23 cellular contexts compared by ENCODE assay signal in the genomic region with DNA sequence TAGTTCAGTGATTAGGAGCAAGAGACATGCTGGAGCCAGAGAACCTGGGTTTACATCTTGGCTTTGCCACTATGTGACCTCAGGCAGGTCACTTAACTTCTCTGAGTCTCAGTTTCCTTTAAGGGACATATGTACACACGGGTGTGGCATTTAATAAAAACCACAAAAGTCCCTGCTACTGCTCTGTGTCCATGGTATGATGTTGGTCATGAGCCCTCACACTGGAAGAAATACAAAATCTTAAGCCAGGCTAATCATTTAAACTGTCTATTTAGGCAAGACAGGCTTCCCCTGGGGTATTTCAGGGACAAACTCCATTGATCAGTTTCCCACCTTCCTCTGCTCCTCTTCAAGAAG. TPM values are rescaled to one million over a fixed set of nuclear protein-coding genes. Genes with fewer than 3 reads are reported as not detected.
DNase-seq lines count a peak whose midpoint lies in the region; ATAC-seq and TF ChIP-seq lines count a peak whose summit lies in the region.
"Had no signal": no experiment of that assay in that cellular context is flagged by ENCODE, and none has a peak within 500 bp of the region (broad histone marks: within the 10 kb centered on the region; RNA-seq: fewer than 3 reads in every experiment).

No MANE protein-coding gene starts in this region.

- H3K4me1 ChIP-seq in adipocyte (ENCODE audit: control insufficient read depth, insufficient read depth, low read length) (peaks cover 54% of the 10 kb centered on the region), right lobe of liver (peaks cover 0 to 28% (median 12%) of the 10 kb centered on the region in 4 donors), thoracic aorta (ENCODE audit: control insufficient read depth in 1 of 2, low read depth in 2 of 2) (peaks cover 38 to 91% of the 10 kb centered on the region in 2 donors)

- H3K4me3 Mint-ChIP-seq in activated CD8-positive, alpha-beta memory T cell treated with anti-CD3 and anti-CD28 coated beads, Interleukin-2, amount 10 ng/mL, durations not matched to agents 7 days and 5 days = no peak overlapping the region
- no peak overlapping the region for H3K4me3 Mint-ChIP-seq in stimulated activated effector memory CD8-positive, alpha-beta T cell treated with anti-CD3 and anti-CD28 coated beads, Interleukin-12 subunit alpha, Interleukin-12 subunit beta, amount 100 ng/mL, for 72 hours
- H3K4me3 Mint-ChIP-seq: activated CD4-positive, alpha-beta T cell treated with anti-CD3 and anti-CD28 coated beads for 36 hours; activated naive CD4-positive, alpha-beta T cell treated with anti-CD3 and anti-CD28 coated beads, Interleukin-2, amount 10 ng/mL, durations not matched to agents 7 days and 5 days; activated T-cell treated with anti-CD3 and anti-CD28 coated beads, Interleukin-2, amount 50 U/mL, for 72 hours; B cell; stimulated activated naive B cell treated with anti-CD40 and anti-IgM and Interleukin-4, amounts not matched to agents 10 μg/mL and 1 μg/mL and 100 μg/mL, for 72 hours had no signal

- peaks cover 53% of the 10 kb centered on the region for H3K4me1 Mint-ChIP-seq in activated CD8-positive, alpha-beta memory T cell treated with anti-CD3 and anti-CD28 coated beads, Interleukin-2, amount 10 ng/mL, durations not matched to agents 7 days and 5 days
- H3K4me1 Mint-ChIP-seq in stimulated activated effector memory CD8-positive, alpha-beta T cell treated with anti-CD3 and anti-CD28 coated beads, Interleukin-12 subunit alpha, Interleukin-12 subunit beta, amount 100 ng/mL, for 72 hours = peaks cover 51% of the 10 kb centered on the region
- H3K4me1 Mint-ChIP-seq: activated CD4-positive, alpha-beta T cell treated with anti-CD3 and anti-CD28 coated beads for 36 hours; B cell; stimulated activated naive B cell treated with anti-CD40 and anti-IgM and Interleukin-4, amounts not matched to agents 10 μg/mL and 1 μg/mL and 100 μg/mL, for 72 hours had no signal

- DNase-seq in activated CD8-positive, alpha-beta memory T cell treated with anti-CD3 and anti-CD28 coated beads, Interleukin-2, amount 10 ng/mL, durations not matched to agents 7 days and 5 days = no peak
- DNase-seq in activated CD8-positive, alpha-beta memory T cell treated with anti-CD3 and anti-CD28 coated beads for 24 hours = no peak
- DNase-seq in adipocyte (ENCODE audit: low read depth) = no peak
- DNase-seq in right lobe of liver = no peak
- no peak for DNase-seq in thoracic aorta (ENCODE audit: low spot score)
- DNase-seq in LoVo (ENCODE audit: low spot score) = no peak
- DNase-seq in iPS-NIHi11 (ENCODE audit: low spot score) = no peak
- DNase-seq in stimulated activated effector memory CD8-positive, alpha-beta T cell treated with anti-CD3 and anti-CD28 coated beads, Interleukin-12 subunit alpha, Interleukin-12 subunit beta, amount 100 ng/mL, for 72 hours (ENCODE audit: low spot score in 2 of 2) = no peak
- DNase-seq: 8988T; activated CD4-positive, alpha-beta T cell treated with anti-CD3 and anti-CD28 coated beads for 36 hours; activated naive CD4-positive, alpha-beta T cell treated with anti-CD3 and anti-CD28 coated beads, Interleukin-2, amount 10 ng/mL, durations not matched to agents 7 days and 5 days; activated T-cell treated with anti-CD3 and anti-CD28 coated beads, Interleukin-2, amount 50 U/mL, for 72 hours; Caco-2; DND-41; effector memory CD4-positive, alpha-beta T cell; midbrain; MV-4-11; posterior cingulate gyrus; small intestine; stimulated activated naive B cell treated with anti-CD40 and anti-IgM and Interleukin-4, amounts not matched to agents 10 μg/mL and 1 μg/mL and 100 μg/mL, for 72 hours had no signal

- intact Hi-C loops in right lobe of liver (cut with DNase I) = no loop called here

- no peak for ATAC-seq in activated CD8-positive, alpha-beta memory T cell treated with anti-CD3 and anti-CD28 coated beads, Interleukin-2, amount 10 ng/mL, durations not matched to agents 7 days and 5 days
- ATAC-seq in right lobe of liver (no peak), thoracic aorta (ENCODE audit: insufficient number of reproducible peaks, low FRiP score, low read depth) (no peak)
- ATAC-seq in stimulated activated effector memory CD8-positive, alpha-beta T cell treated with anti-CD3 and anti-CD28 coated beads, Interleukin-12 subunit alpha, Interleukin-12 subunit beta, amount 100 ng/mL, for 72 hours = no peak
- ATAC-seq: activated CD4-positive, alpha-beta T cell treated with anti-CD3 and anti-CD28 coated beads for 36 hours; activated T-cell treated with anti-CD3 and anti-CD28 coated beads, Interleukin-2, amount 50 U/mL, for 72 hours; esophagus mucosa; stimulated activated naive B cell treated with anti-CD40 and anti-IgM and Interleukin-4, amounts not matched to agents 10 μg/mL and 1 μg/mL and 100 μg/mL, for 72 hours had no signal

- H3K27ac ChIP-seq in right lobe of liver (peak overlapping the region; percentile 2 to 20 (median 11)), thoracic aorta (peak overlapping the region; percentile 91 to 94)

- H3K27me3 ChIP-seq in adipocyte (replicated peaks; ENCODE audit: control insufficient read depth, insufficient read depth, low read length) = no peaks in the 10 kb centered on the region
- no peaks in the 10 kb centered on the region for H3K27me3 ChIP-seq in right lobe of liver
- no peaks in the 10 kb centered on the region for H3K27me3 ChIP-seq in thoracic aorta (replicated peaks; ENCODE audit: insufficient read depth)
- H3K27me3 ChIP-seq: tibial nerve had no signal

- H3K36me3 ChIP-seq in adipocyte (ENCODE audit: control insufficient read depth, insufficient read depth, low read length, severe bottlenecking) (no peaks in the 10 kb centered on the region), right lobe of liver (no peaks in the 10 kb centered on the region), thoracic aorta (no peaks in the 10 kb centered on the region)
- H3K36me3 ChIP-seq: tibial nerve had no signal

- TF ChIP-seq CTCF in right lobe of liver (IDR thresholded peaks at IDR 0.05) = no peak
- no peak for TF ChIP-seq CTCF in thoracic aorta (IDR thresholded peaks at IDR 0.05)

- peaks cover 19% of the 10 kb centered on the region for H3K36me3 Mint-ChIP-seq in activated CD8-positive, alpha-beta memory T cell treated with anti-CD3 and anti-CD28 coated beads, Interleukin-2, amount 10 ng/mL, durations not matched to agents 7 days and 5 days
- H3K36me3 Mint-ChIP-seq in stimulated activated effector memory CD8-positive, alpha-beta T cell treated with anti-CD3 and anti-CD28 coated beads, Interleukin-12 subunit alpha, Interleukin-12 subunit beta, amount 100 ng/mL, for 72 hours = no peaks in the 10 kb centered on the region
- H3K36me3 Mint-ChIP-seq: stimulated activated naive B cell treated with anti-CD40 and anti-IgM and Interleukin-4, amounts not matched to agents 10 μg/mL and 1 μg/mL and 100 μg/mL, for 72 hours had no signal

- peaks cover 3% of the 10 kb centered on the region for H3K9me3 Mint-ChIP-seq in activated CD8-positive, alpha-beta memory T cell treated with anti-CD3 and anti-CD28 coated beads, Interleukin-2, amount 10 ng/mL, durations not matched to agents 7 days and 5 days (ENCODE audit: low read depth)
- peaks cover 7% of the 10 kb centered on the region for H3K9me3 Mint-ChIP-seq in stimulated activated effector memory CD8-positive, alpha-beta T cell treated with anti-CD3 and anti-CD28 coated beads, Interleukin-12 subunit alpha, Interleukin-12 subunit beta, amount 100 ng/mL, for 72 hours

- H3K27ac Mint-ChIP-seq in activated CD8-positive, alpha-beta memory T cell treated with anti-CD3 and anti-CD28 coated beads, Interleukin-2, amount 10 ng/mL, durations not matched to agents 7 days and 5 days = peak overlapping the region; percentile 7
- H3K27ac Mint-ChIP-seq in stimulated activated effector memory CD8-positive, alpha-beta T cell treated with anti-CD3 and anti-CD28 coated beads, Interleukin-12 subunit alpha, Interleukin-12 subunit beta, amount 100 ng/mL, for 72 hours = no peak overlapping the region
- H3K27ac Mint-ChIP-seq: activated CD4-positive, alpha-beta T cell treated with anti-CD3 and anti-CD28 coated beads for 36 hours; activated naive CD4-positive, alpha-beta T cell treated with anti-CD3 and anti-CD28 coated beads, Interleukin-2, amount 10 ng/mL, durations not matched to agents 7 days and 5 days; activated T-cell treated with anti-CD3 and anti-CD28 coated beads, Interleukin-2, amount 50 U/mL, for 72 hours; B cell; stimulated activated naive B cell treated with anti-CD40 and anti-IgM and Interleukin-4, amounts not matched to agents 10 μg/mL and 1 μg/mL and 100 μg/mL, for 72 hours had no signal

- TF ChIP-seq POLR2A in right lobe of liver (IDR thresholded peaks at IDR 0.05) = no peak

- no peaks in the 10 kb centered on the region for H3K27me3 Mint-ChIP-seq in activated CD8-positive, alpha-beta memory T cell treated with anti-CD3 and anti-CD28 coated beads, Interleukin-2, amount 10 ng/mL, durations not matched to agents 7 days and 5 days

- CTCF ChIA-PET in activated CD8-positive, alpha-beta memory T cell treated with anti-CD3 and anti-CD28 coated beads, Interleukin-2, amount 10 ng/mL, durations not matched to agents 7 days and 5 days (lab: Charles Lee) = interaction anchor here (1.0 to 4.5 kb wide), 4 partner anchors 13 to 39 kb away, joined by 3 to 27 read pairs (median 4); no protein-coding TSS in a partner anchor

- 38% methylated on average over 1 of the region's 1 CpG for WGBS in right lobe of liver (ENCODE audit: insufficient coverage, low coverage, low lambda C conversion rate, missing lambda C conversion rate)

- H3K4me3 ChIP-seq in adipocyte (ENCODE audit: low read length) = no peak overlapping the region
- no peak overlapping the region for H3K4me3 ChIP-seq in right lobe of liver
- no peak overlapping the region for H3K4me3 ChIP-seq in thoracic aorta
- H3K4me3 ChIP-seq: tibial nerve had no signal

- H3K9me3 ChIP-seq in adipocyte (ENCODE audit: control insufficient read depth, low read length) (peaks cover 9% of the 10 kb centered on the region), right lobe of liver (no peaks in the 10 kb centered on the region), thoracic aorta (peaks cover 3% of the 10 kb centered on the region)

- H3K9ac ChIP-seq in adipocyte (ENCODE audit: low read length) = peak overlapping the region; percentile 77

RNA-seq across cellular contexts. Expression of a gene that starts 12.9 kb away (rescaled TPM):
- 10 to 100 TPM in 1 of 2 experiments, 1 to 10 TPM in 1; 3.8 to 15.1 TPM for total RNA-seq in activated CD8-positive, alpha-beta memory T cell treated with anti-CD3 and anti-CD28 coated beads, Interleukin-2, amount 10 ng/mL, durations not matched to agents 7 days and 5 days
- total RNA-seq in right lobe of liver (10 to 100 TPM in 5 of 6 experiments, 1 to 10 TPM in 1; 9.0 to 30.5 (median 13.7) TPM), thoracic aorta (100 to 1,000 TPM; 397 to 465 TPM)
- total RNA-seq: B cell had no signal

Comparison
In these comparisons a context has a peak if more than half of its experiments do, and no peak if none do; other contexts are left out.
1. RNA of a gene that starts 12.9 kb away (total RNA-seq): 397 to 465 TPM in thoracic aorta; 9.0 to 30.5 TPM in right lobe of liver and 3.8 to 15.1 TPM in activated CD8-positive, alpha-beta memory T cell treated with anti-CD3 and anti-CD28 coated beads, Interleukin-2, amount 10 ng/mL, durations not matched to agents 7 days and 5 days; every median in the first group is over 10 times any median in the second.